In the genomic region with DNA sequence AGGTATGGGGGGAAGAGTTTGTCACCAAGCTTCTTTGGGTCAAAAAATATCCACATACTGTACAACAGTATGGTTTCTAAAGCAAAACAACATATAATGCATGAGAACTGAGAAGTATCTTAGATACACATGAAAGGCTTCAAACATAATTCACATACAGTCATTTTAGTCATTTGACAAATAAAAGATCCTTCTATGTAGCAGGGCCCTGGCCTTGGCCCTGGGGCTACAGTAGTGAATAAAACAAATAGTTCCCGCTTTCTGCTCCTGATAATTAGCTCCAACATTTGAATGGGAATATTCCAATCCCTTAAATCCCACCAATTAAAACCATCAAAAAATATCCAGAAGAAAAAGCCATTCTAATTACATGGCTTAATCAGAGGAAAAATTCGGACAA, we compare ENCODE assay signal across 16 cellular contexts. TPM values are rescaled to one million over a fixed set of nuclear protein-coding genes. Genes with fewer than 3 reads are reported as not detected.
DNase-seq lines count a peak whose midpoint lies in the region; FAIRE-seq and TF ChIP-seq lines count a peak whose summit lies in the region.
"Had no signal": no experiment of that assay in that cellular context is flagged by ENCODE, and none has a peak within 500 bp of the region (broad histone marks: within the 10 kb centered on the region; RNA-seq: fewer than 3 reads in every experiment).

No MANE protein-coding gene starts in this region.

- peaks cover 20% of the 10 kb centered on the region for H3K36me3 ChIP-seq in HAP-1 (replicated peaks)
- peaks cover 7% of the 10 kb centered on the region for H3K36me3 ChIP-seq in astrocyte (ENCODE audit: insufficient read depth, low read length)
- H3K36me3 ChIP-seq: Peyer's patch had no signal

- in situ Hi-C loops in HAP-1 (cut with MboI; ENCODE audit: low sequenced_read_pairs) = no loop called here

- peaks cover 14% of the 10 kb centered on the region for H3K36me3 Mint-ChIP-seq in astrocyte (ENCODE audit: low read depth, unreplicated experiment)
- H3K36me3 Mint-ChIP-seq in nephron progenitor cell (ENCODE audit: low read depth) = peaks cover 74% of the 10 kb centered on the region
- H3K36me3 Mint-ChIP-seq: CD4-positive, CD25-positive, alpha-beta regulatory T cell had no signal

- TF ChIP-seq POLR2A in H54 (IDR thresholded peaks at IDR 0.05; ENCODE audit: low read depth, low read length) = no peak

- H3K27me3 Mint-ChIP-seq in astrocyte (ENCODE audit: low read depth, unreplicated experiment) (no peaks in the 10 kb centered on the region), nephron progenitor cell (ENCODE audit: low read depth, poor library complexity) (no peaks in the 10 kb centered on the region)
- H3K27me3 Mint-ChIP-seq: B cell had no signal

- no peak overlapping the region for H3K9ac ChIP-seq in astrocyte (ENCODE audit: low read length)
- H3K9ac ChIP-seq: KMS-11 had no signal

- H3K4me2 ChIP-seq in astrocyte (ENCODE audit: low read length) = peak overlapping the region; percentile 70
- H3K4me2 ChIP-seq: KMS-11 had no signal

- H3K79me2 ChIP-seq in astrocyte (ENCODE audit: insufficient read depth, low read length) = peaks cover 51% of the 10 kb centered on the region

- H3K4me3 ChIP-seq in HAP-1 (no peak overlapping the region), astrocyte (ENCODE audit: insufficient read depth, low read depth, low read length) (no peak overlapping the region)
- H3K4me3 ChIP-seq: Peyer's patch had no signal

- no peaks in the 10 kb centered on the region for H3K27me3 ChIP-seq in HAP-1 (ENCODE audit: low read depth)
- no peaks in the 10 kb centered on the region for H3K27me3 ChIP-seq in astrocyte (ENCODE audit: insufficient read depth, low read length)
- H3K27me3 ChIP-seq: Peyer's patch had no signal

- H3K4me3 Mint-ChIP-seq in astrocyte (ENCODE audit: unreplicated experiment) (peak overlapping the region; percentile 34), nephron progenitor cell (no peak overlapping the region)
- H3K4me3 Mint-ChIP-seq: B cell had no signal

- peak overlapping the region; percentile 43 for H3K27ac ChIP-seq in astrocyte (ENCODE audit: low read depth, low read length)
- H3K27ac ChIP-seq: KMS-11, Peyer's patch had no signal

- H3K9me3 ChIP-seq in HAP-1 = no peaks in the 10 kb centered on the region
- no peaks in the 10 kb centered on the region for H3K9me3 ChIP-seq in astrocyte (ENCODE audit: insufficient read depth, low read depth, low read length)
- H3K9me3 ChIP-seq: Peyer's patch had no signal

- peaks cover 62% of the 10 kb centered on the region for H3K4me1 Mint-ChIP-seq in astrocyte (ENCODE audit: low read depth, unreplicated experiment)
- H3K4me1 Mint-ChIP-seq in nephron progenitor cell = peaks cover 29% of the 10 kb centered on the region

- DNase-seq in HAP-1 (ENCODE audit: low spot score in 2 of 2) (peak; percentile 55 to 63), NCI-H69 (lab: John Stamatoyannopoulos, UW) (peak; percentile 39), astrocyte (ENCODE audit: low read depth) (no peak), nephron progenitor cell (no peak), dedifferentiated amniotic fluid mesenchymal stem cell (ENCODE audit: extremely low spot score) (no peak), RCC 7860 (ENCODE audit: low spot score) (no peak), H54 (ENCODE audit: insufficient read length, low spot score) (no peak)
- DNase-seq: CD4-positive, CD25-positive, alpha-beta regulatory T cell; DMS53; NCI-H146; NCI-H2081; NCI-H774; Peyer's patch had no signal

- H3K27ac Mint-ChIP-seq in astrocyte (ENCODE audit: unreplicated experiment) = no peak overlapping the region
- H3K27ac Mint-ChIP-seq in nephron progenitor cell = peak overlapping the region; percentile 41
- H3K27ac Mint-ChIP-seq: B cell; CD4-positive, CD25-positive, alpha-beta regulatory T cell had no signal

- peaks cover 47% of the 10 kb centered on the region for H3K4me1 ChIP-seq in HAP-1
- peaks cover 69% of the 10 kb centered on the region for H3K4me1 ChIP-seq in astrocyte (ENCODE audit: insufficient read depth, low read length)
- H3K4me1 ChIP-seq: Peyer's patch had no signal

- TF ChIP-seq CTCF in astrocyte (IDR thresholded peaks at IDR 0.05; ENCODE audit: insufficient read depth, low read depth, low read length) (no peak), nephron progenitor cell (IDR thresholded peaks at IDR 0.05) (no peak)

- FAIRE-seq in astrocyte (lab: Jason Lieb, UNC) = no peak
- FAIRE-seq in RCC 7860 (lab: Jason Lieb, UNC) = no peak
- no peak for FAIRE-seq in H54 (lab: Jason Lieb, UNC)
- FAIRE-seq: HepG2 had no signal

- no peak overlapping the region for H2AFZ ChIP-seq in astrocyte (ENCODE audit: low read depth, low read length)

- H4K20me1 ChIP-seq in astrocyte (ENCODE audit: insufficient read depth, low read length) = no peaks in the 10 kb centered on the region

- H3K9me3 Mint-ChIP-seq in astrocyte (ENCODE audit: unreplicated experiment) = no peaks in the 10 kb centered on the region
- H3K9me3 Mint-ChIP-seq in nephron progenitor cell = no peaks in the 10 kb centered on the region

RNA-seq across cellular contexts. Expression of a gene that starts 51.3 kb away (rescaled TPM):
- 55.9 and 62.3 TPM in 2 replicates for total RNA-seq in astrocyte

Comparison
In these comparisons a context has a peak if more than half of its experiments do, and no peak if none do; other contexts are left out.
1. DNase-seq: peak in HAP-1 (2 of 2) and NCI-H69 (single experiment); none in astrocyte (single experiment), nephron progenitor cell (single experiment), dedifferentiated amniotic fluid mesenchymal stem cell (single experiment), RCC 7860 (single experiment) and H54 (single experiment).